21 cellular contexts compared by ENCODE assay signal in the genomic region with DNA sequence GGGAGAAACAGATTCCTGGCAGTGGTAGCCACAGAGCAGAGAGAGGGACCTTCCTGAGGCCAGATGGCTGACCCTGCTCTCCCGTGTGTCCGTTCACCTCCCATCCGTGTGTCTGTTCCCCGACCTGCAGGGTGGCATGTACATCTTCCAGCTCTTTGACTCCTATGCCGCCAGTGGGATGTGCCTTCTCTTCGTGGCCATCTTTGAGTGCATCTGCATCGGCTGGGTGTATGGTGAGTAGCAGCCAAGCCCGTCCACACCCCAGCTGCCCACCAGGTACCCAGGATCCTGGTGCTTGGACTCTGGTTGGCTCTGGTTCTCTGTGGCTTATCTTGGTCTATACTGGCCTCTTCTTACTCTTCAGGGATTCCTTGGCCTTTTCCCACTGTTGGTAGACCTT. TPM values are rescaled to one million over a fixed set of nuclear protein-coding genes. Genes with fewer than 3 reads are reported as not detected.
DNase-seq lines count a peak whose midpoint lies in the region; ATAC-seq, FAIRE-seq and TF ChIP-seq lines count a peak whose summit lies in the region.
"Had no signal": no experiment of that assay in that cellular context is flagged by ENCODE, and none has a peak within 500 bp of the region (broad histone marks: within the 10 kb centered on the region; RNA-seq: fewer than 3 reads in every experiment).

No MANE protein-coding gene starts in this region.

- H3K9me3 Mint-ChIP-seq in HFFc6, result no peaks in the 10 kb centered on the region
- H3K9me3 Mint-ChIP-seq in GM23338, result no peaks in the 10 kb centered on the region

- H3K9me3 ChIP-seq in SJSA1 (replicated peaks), result no peaks in the 10 kb centered on the region
- no peaks in the 10 kb centered on the region for H3K9me3 ChIP-seq in kidney (ENCODE audit: control insufficient read depth in 1 of 2, low read length in 2 of 2)
- no peaks in the 10 kb centered on the region for H3K9me3 ChIP-seq in sigmoid colon

- TF ChIP-seq EP300 in sigmoid colon (IDR thresholded peaks at IDR 0.05), result no peak

- H3K27me3 ChIP-seq in SJSA1 (replicated peaks) (no peaks in the 10 kb centered on the region), sigmoid colon (no peaks in the 10 kb centered on the region), GM23338 (ENCODE audit: insufficient read depth) (no peaks in the 10 kb centered on the region)

- no peak overlapping the region for H3K9ac ChIP-seq in kidney (ENCODE audit: low read length in 2 of 2)
- H3K9ac ChIP-seq: GM23248 had no signal

- no peak for ATAC-seq in GM23338

- H3K4me3 Mint-ChIP-seq in HFFc6 (no peak overlapping the region), GM23338 (no peak overlapping the region)

- peak overlapping the region; percentile 72; the same call in 1 of the 2 replicates for H3K27ac Mint-ChIP-seq in HFFc6
- no peak overlapping the region for H3K27ac Mint-ChIP-seq in GM23338

- H3K4me1 Mint-ChIP-seq in HFFc6 (ENCODE audit: low read depth) (peaks cover 14% of the 10 kb centered on the region), GM23338 (peaks cover 5% of the 10 kb centered on the region; the same call in 2 of the 3 replicates)

- H3F3A ChIP-seq in GM23338 (replicated peaks; ENCODE audit: low read depth), result no peaks in the 10 kb centered on the region

- H3K4me3 ChIP-seq in SJSA1, result no peak overlapping the region
- no peak overlapping the region for H3K4me3 ChIP-seq in kidney (ENCODE audit: low read length in 2 of 2)
- H3K4me3 ChIP-seq in sigmoid colon, result no peak overlapping the region
- H3K4me3 ChIP-seq in GM23338, result no peak overlapping the region
- H3K4me3 ChIP-seq: GM23248 had no signal

- peaks cover 28% of the 10 kb centered on the region for H3K27me3 Mint-ChIP-seq in HFFc6 (ENCODE audit: insufficient read depth)
- peaks cover 3% of the 10 kb centered on the region for H3K27me3 Mint-ChIP-seq in GM23338 (ENCODE audit: insufficient read depth, low read depth, poor library complexity)

- no peaks in the 10 kb centered on the region for H3K36me3 ChIP-seq in SJSA1
- H3K36me3 ChIP-seq in kidney (ENCODE audit: control insufficient read depth in 1 of 2, insufficient read depth in 2 of 2, low read length in 2 of 2), result no peaks in the 10 kb centered on the region
- no peaks in the 10 kb centered on the region for H3K36me3 ChIP-seq in sigmoid colon
- no peaks in the 10 kb centered on the region for H3K36me3 ChIP-seq in GM23338 (ENCODE audit: insufficient read depth)

- H4K20me1 ChIP-seq in GM23338 (replicated peaks; ENCODE audit: insufficient read depth), result no peaks in the 10 kb centered on the region

- no peak overlapping the region for H3K4me2 ChIP-seq in GM23338

- no peaks in the 10 kb centered on the region for H3K79me2 ChIP-seq in GM23338 (replicated peaks; ENCODE audit: insufficient read depth)

- H3K27ac ChIP-seq in SJSA1, result peak overlapping the region; percentile 74
- H3K27ac ChIP-seq in kidney (ENCODE audit: low read depth in 2 of 2, low read length in 2 of 2), result no peak overlapping the region
- H3K27ac ChIP-seq in sigmoid colon, result no peak overlapping the region
- no peak overlapping the region for H3K27ac ChIP-seq in GM23338 (ENCODE audit: low read depth)
- H3K27ac ChIP-seq: C4-2B, GM23248 had no signal

- H3K4me1 ChIP-seq in SJSA1 (replicated peaks), result peaks cover 73% of the 10 kb centered on the region
- no peaks in the 10 kb centered on the region for H3K4me1 ChIP-seq in kidney (ENCODE audit: control insufficient read depth in 1 of 2, insufficient read depth in 1 of 2, low read depth in 1 of 2, low read length in 2 of 2)
- no peaks in the 10 kb centered on the region for H3K4me1 ChIP-seq in sigmoid colon
- H3K4me1 ChIP-seq in GM23338 (ENCODE audit: insufficient read depth), result peaks cover 4% of the 10 kb centered on the region; the same call in 1 of the 2 replicates

- DNase-seq in HFFc6 (no peak), SJSA1 (ENCODE audit: low read depth in 1 of 2, low spot score in 2 of 2) (no peak), kidney (peak; percentile 29), sigmoid colon (peak; percentile 50), GM23338 (ENCODE audit: low spot score) (no peak)
- DNase-seq in activated CD4-positive, alpha-beta T cell treated with anti-CD3 and anti-CD28 coated beads, Interleukin-2, amount 50 U/mL, for 1 hour, result no peak
- no peak for DNase-seq in activated naive CD4-positive, alpha-beta T cell treated with Interleukin-2 at 50 U/mL for 16 hours
- DNase-seq: ACHN, AML-193, DMS79 treated with DMSO at 0.1 percent for 48 hours, GM23248, HCEC 1CT, Kasumi-1, MM.1S, NCI-H1092, NCI-H146, NCI-H2081, NCI-H446 treated with DMSO at 0.1 percent for 48 hours, SIG-M5 had no signal

- intact Hi-C loops in kidney (cut with DNase I), result no loop called here
- intact Hi-C loops in sigmoid colon (cut with DNase I), result no loop called here

- no peaks in the 10 kb centered on the region for H3K36me3 Mint-ChIP-seq in HFFc6 (ENCODE audit: low read depth)
- no peaks in the 10 kb centered on the region for H3K36me3 Mint-ChIP-seq in GM23338 (ENCODE audit: low read depth)

- H3K9me2 ChIP-seq in GM23338 (ENCODE audit: insufficient read depth), result no peaks in the 10 kb centered on the region

- WGBS in sigmoid colon, 2 donors, result 90% methylated on average over 8 of the region's 8 CpGs

- TF ChIP-seq CTCF in HFFc6 (IDR thresholded peaks at IDR 0.05) (no peak), kidney (IDR thresholded peaks at IDR 0.05; ENCODE audit: borderline replicate concordance, extremely low read depth, insufficient read depth) (no peak), sigmoid colon (IDR thresholded peaks at IDR 0.05) (no peak), GM23338 (conservative IDR thresholded peaks at IDR 0.05; ENCODE audit: low read depth in 2 of 2) (no peak)

- no peak for FAIRE-seq in kidney (lab: Jason Lieb, UNC)
- FAIRE-seq: RCC 7860 had no signal

- no peak for TF ChIP-seq POLR2A in sigmoid colon (IDR thresholded peaks at IDR 0.05)

- no peak overlapping the region for H2AFZ ChIP-seq in GM23338
- H2AFZ ChIP-seq: GM23248 had no signal

TF ChIP-seq in GM23338, 12 proteins besides CTCF, POLR2A, EP300 and RAD21 (continues in another document):
- no peak for TF ChIP-seq STAT1 (IDR thresholded peaks at IDR 0.05; ENCODE audit: unreplicated experiment)
- TF ChIP-seq, protein P1, sequence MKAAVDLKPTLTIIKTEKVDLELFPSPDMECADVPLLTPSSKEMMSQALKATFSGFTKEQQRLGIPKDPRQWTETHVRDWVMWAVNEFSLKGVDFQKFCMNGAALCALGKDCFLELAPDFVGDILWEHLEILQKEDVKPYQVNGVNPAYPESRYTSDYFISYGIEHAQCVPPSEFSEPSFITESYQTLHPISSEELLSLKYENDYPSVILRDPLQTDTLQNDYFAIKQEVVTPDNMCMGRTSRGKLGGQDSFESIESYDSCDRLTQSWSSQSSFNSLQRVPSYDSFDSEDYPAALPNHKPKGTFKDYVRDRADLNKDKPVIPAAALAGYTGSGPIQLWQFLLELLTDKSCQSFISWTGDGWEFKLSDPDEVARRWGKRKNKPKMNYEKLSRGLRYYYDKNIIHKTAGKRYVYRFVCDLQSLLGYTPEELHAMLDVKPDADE (IDR thresholded peaks at IDR 0.05), result no peak
- TF ChIP-seq ZNF331 (CRISPR knock-in tag; IDR thresholded peaks at IDR 0.05; ENCODE audit: low read depth), result no peak
- no peak for TF ChIP-seq ZNF114 (CRISPR knock-in tag; IDR thresholded peaks at IDR 0.05)

RNA-seq across cellular contexts. Expression of a gene that starts 59.5 kb away (rescaled TPM):
- not detected for total RNA-seq in HFFc6 (2021; fragmentation: NEBNext Ultra II Directional; extraction: Animal tissue kit (Norgen Biotek cat#: 25700))
- not detected in 2 replicates for total RNA-seq in SJSA1 (2014; rRNA removed; shearing (Covaris generic))
- 2.1 TPM for total RNA-seq in kidney
- not detected for polyA plus RNA-seq in kidney (ENCODE audit: insufficient read depth, low read depth, low replicate concordance)
- total RNA-seq in sigmoid colon, result 1 to 10 TPM in 1 of 4 donors, under 1 TPM in 3; 0.16 to 1.4 (median 0.32) TPM
- polyA plus RNA-seq in sigmoid colon, result under 1 TPM in 2 of 3 donors, not detected in 1; under 0.01 to 0.31 TPM
- total RNA-seq in GM23338 (2014; rRNA removed; shearing (Covaris generic)), result 0.16 and 0.28 TPM in 2 replicates
- polyA plus RNA-seq in GM23338 (2016; fragmentation: Nextera tagmentation; extraction: Ambion mirVana), result 0.16 and 0.23 TPM in 2 replicates
- total RNA-seq: GM23248 had no signal
- polyA plus RNA-seq: GM23248 had no signal

Comparison
In these comparisons a context has a peak if more than half of its experiments do, and no peak if none do; other contexts are left out.
1. DNase-seq: peak in kidney (single experiment) and sigmoid colon (single experiment); none in HFFc6 (single experiment), SJSA1 (0 of 2), activated CD4-positive, alpha-beta T cell treated with anti-CD3 and anti-CD28 coated beads, Interleukin-2, amount 50 U/mL, for 1 hour (single experiment), activated naive CD4-positive, alpha-beta T cell treated with Interleukin-2 at 50 U/mL for 16 hours (single experiment) and GM23338 (single experiment).